In the genomic region with DNA sequence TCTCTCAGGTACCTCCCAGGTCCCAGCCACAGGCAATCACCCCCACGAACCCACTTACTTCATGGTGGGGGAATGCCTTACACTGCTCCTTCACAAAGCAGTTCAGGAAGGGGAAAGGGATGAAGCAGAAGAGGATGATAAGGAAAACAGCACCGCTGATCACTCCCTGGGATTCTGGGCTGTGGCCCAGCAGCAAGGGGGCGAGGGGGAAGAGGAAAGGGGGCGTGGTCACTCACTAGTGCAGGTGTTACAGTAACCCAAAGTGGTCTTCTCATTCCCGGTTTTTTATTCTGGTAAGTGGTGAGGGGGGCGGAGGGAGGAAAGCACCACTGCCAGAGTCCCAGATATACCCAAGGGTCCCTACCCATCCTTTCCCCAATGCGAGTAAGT, we compare ENCODE assay signal across 8 cellular contexts. TPM values are rescaled to one million over a fixed set of nuclear protein-coding genes. Genes with fewer than 3 reads are reported as not detected.
A peak's percentile ranks its signal among the peaks of the same experiment; 100 is the strongest.
DNase-seq lines count a peak whose midpoint lies in the region; ATAC-seq, FAIRE-seq and TF ChIP-seq lines count a peak whose summit lies in the region.

No MANE protein-coding gene starts in this region.

- peak overlapping the region; percentile 83 for H2AFZ ChIP-seq in PC-3 (ENCODE audit: low read length)
- peak overlapping the region; percentile 95 for H2AFZ ChIP-seq in parathyroid adenoma

- H3K4me3 ChIP-seq in DOHH2 (ENCODE audit: low read length) (peak overlapping the region; percentile 83), PC-3 (ENCODE audit: low read length) (peak overlapping the region; percentile 89), epithelial cell of proximal tubule (ENCODE audit: low read depth, low read length) (peak overlapping the region; percentile 75), parathyroid adenoma (ENCODE audit: low read depth, low read length) (peak overlapping the region; percentile 70)

- H3K27ac ChIP-seq in DOHH2 (ENCODE audit: low read depth, low read length) (peak overlapping the region; percentile 75), PC-3 (ENCODE audit: low read length) (peak overlapping the region; percentile 84), parathyroid adenoma (no peak overlapping the region)

- H3K36me3 ChIP-seq in DOHH2 (ENCODE audit: control insufficient read depth, low read length) = peaks cover 34% of the 10 kb centered on the region
- peaks cover 24% of the 10 kb centered on the region for H3K36me3 ChIP-seq in PC-3 (ENCODE audit: low read depth, low read length)
- H3K36me3 ChIP-seq in parathyroid adenoma (ENCODE audit: control insufficient read depth, insufficient read depth, low read length) = no peaks in the 10 kb centered on the region

- CTCF ChIA-PET in PC-3 (lab: Charles Lee) = no interaction called here

- TF ChIP-seq CTCF in DOHH2 (IDR thresholded peaks at IDR 0.05; ENCODE audit: low read depth, low read length, poor library complexity, severe bottlenecking) (no peak), PC-3 (conservative IDR thresholded peaks at IDR 0.05; ENCODE audit: low read depth, low read length) (no peak), epithelial cell of proximal tubule (conservative IDR thresholded peaks at IDR 0.05; ENCODE audit: low read depth, low read length) (no peak), parathyroid adenoma (IDR thresholded peaks at IDR 0.05) (no peak), D721Med (IDR thresholded peaks at IDR 0.05; ENCODE audit: insufficient read depth, missing control alignments) (no peak)

- peaks cover 20% of the 10 kb centered on the region for H3F3A ChIP-seq in DOHH2 (ENCODE audit: control insufficient read depth, insufficient read depth)
- H3F3A ChIP-seq in PC-3 (ENCODE audit: low read length, unreplicated experiment) = no peaks in the 10 kb centered on the region

- no peak for DNase-seq in PC-3
- no peak for DNase-seq in epithelial cell of proximal tubule (ENCODE audit: low read depth)
- no peak for DNase-seq in D721Med (ENCODE audit: insufficient read length, low spot score)
- DNase-seq in central memory CD4-positive, alpha-beta T cell = no peak
- DNase-seq in DMS79 (lab: John Stamatoyannopoulos, UW) = no peak

- H4K20me1 ChIP-seq in DOHH2 (ENCODE audit: control insufficient read depth, insufficient read depth, low read depth, low read length) = no peaks in the 10 kb centered on the region
- no peaks in the 10 kb centered on the region for H4K20me1 ChIP-seq in PC-3 (ENCODE audit: low read length)

- H3K27me3 ChIP-seq in DOHH2 (ENCODE audit: control insufficient read depth, low read length) = no peaks in the 10 kb centered on the region
- no peaks in the 10 kb centered on the region for H3K27me3 ChIP-seq in PC-3 (ENCODE audit: low read length)
- H3K27me3 ChIP-seq in parathyroid adenoma (ENCODE audit: control insufficient read depth, insufficient read depth, low read length) = no peaks in the 10 kb centered on the region

- BruUV-seq in PC-3 (replicated peaks; lab: Mats Ljungman, UMichigan) = no TSS peak

- ATAC-seq in PC-3 (no peak), GM19452 (IDR thresholded peaks at IDR 0.05; ENCODE audit: unreplicated experiment) (no peak)

- H3K9me2 ChIP-seq in DOHH2 (replicated peaks; ENCODE audit: control insufficient read depth, low read length) (no peaks in the 10 kb centered on the region), PC-3 (replicated peaks; ENCODE audit: low read length) (no peaks in the 10 kb centered on the region)

- POLR2A ChIA-PET in PC-3 (lab: Charles Lee; ENCODE audit: unreplicated experiment) = no interaction called here

- peaks cover 59% of the 10 kb centered on the region for H3K79me2 ChIP-seq in DOHH2 (ENCODE audit: control insufficient read depth, low read length)
- H3K79me2 ChIP-seq in PC-3 (ENCODE audit: low read length) = peaks cover 37% of the 10 kb centered on the region
- no peaks in the 10 kb centered on the region for H3K79me2 ChIP-seq in parathyroid adenoma

- H3K9me3 ChIP-seq in DOHH2 (ENCODE audit: control insufficient read depth, insufficient read depth, low read length) = no peaks in the 10 kb centered on the region
- no peaks in the 10 kb centered on the region for H3K9me3 ChIP-seq in PC-3 (ENCODE audit: low read length)
- H3K9me3 ChIP-seq in parathyroid adenoma (ENCODE audit: control insufficient read depth, low read length) = no peaks in the 10 kb centered on the region

- H3K4me2 ChIP-seq in DOHH2 (ENCODE audit: low read length) = peak overlapping the region; percentile 94
- peak overlapping the region; percentile 96 for H3K4me2 ChIP-seq in PC-3 (ENCODE audit: low read length)
- H3K4me2 ChIP-seq in parathyroid adenoma (ENCODE audit: low read length) = peak overlapping the region; percentile 91

- no peak for FAIRE-seq in D721Med (lab: Jason Lieb, UNC)

- intact Hi-C loops in PC-3 (cut with micrococcal nuclease) = loop anchor here (2.0 kb wide), 2 partner anchors 16 to 20 kb away; partner anchors contain the start of genes HINFP and HMBS

- peaks cover 72% of the 10 kb centered on the region for H3K4me1 ChIP-seq in DOHH2 (ENCODE audit: control insufficient read depth, low read length)
- H3K4me1 ChIP-seq in PC-3 (ENCODE audit: insufficient read depth, low read length) = peaks cover 20% of the 10 kb centered on the region
- H3K4me1 ChIP-seq in parathyroid adenoma = peaks cover 4% of the 10 kb centered on the region

- H3K9ac ChIP-seq in PC-3 (ENCODE audit: low read length) (peak overlapping the region; percentile 84), parathyroid adenoma (no peak overlapping the region)

RNA-seq across cellular contexts. Expression of gene DPAGT1, which starts 0.7 kb away (rescaled TPM):
- 68.0 and 82.4 TPM in 2 replicates for total RNA-seq in PC-3 (2014; rRNA removed)
- total RNA-seq in epithelial cell of proximal tubule = 24.8 and 32.3 TPM in 2 replicates

RNA-seq across cellular contexts. Expression of gene C2CD2L, which starts 6.2 kb away (rescaled TPM):
- 16.8 and 17.2 TPM in 2 replicates for total RNA-seq in PC-3 (2014; rRNA removed)
- 6.1 and 8.2 TPM in 2 replicates for total RNA-seq in epithelial cell of proximal tubule

RNA-seq across cellular contexts. Expression of gene HMBS, which starts 16.3 kb away (rescaled TPM):
- total RNA-seq in PC-3 (2014; rRNA removed) = 9.3 and 22.5 TPM in 2 replicates
- 17.0 and 37.1 TPM in 2 replicates for total RNA-seq in epithelial cell of proximal tubule

RNA-seq across cellular contexts. Expression of gene HINFP, which starts 20.4 kb away (rescaled TPM):
- total RNA-seq in PC-3 (2014; rRNA removed) (14.7 and 24.7 TPM in 2 replicates), epithelial cell of proximal tubule (11.9 and 13.7 TPM in 2 replicates)

RNA-seq across cellular contexts. Expression of gene VPS11, which starts 33.3 kb away (rescaled TPM):
- total RNA-seq in PC-3 (2014; rRNA removed) (48.3 and 48.7 TPM in 2 replicates), epithelial cell of proximal tubule (13.1 and 19.2 TPM in 2 replicates)
